ENCODE assay signal across 1 cellular context in the genomic region with DNA sequence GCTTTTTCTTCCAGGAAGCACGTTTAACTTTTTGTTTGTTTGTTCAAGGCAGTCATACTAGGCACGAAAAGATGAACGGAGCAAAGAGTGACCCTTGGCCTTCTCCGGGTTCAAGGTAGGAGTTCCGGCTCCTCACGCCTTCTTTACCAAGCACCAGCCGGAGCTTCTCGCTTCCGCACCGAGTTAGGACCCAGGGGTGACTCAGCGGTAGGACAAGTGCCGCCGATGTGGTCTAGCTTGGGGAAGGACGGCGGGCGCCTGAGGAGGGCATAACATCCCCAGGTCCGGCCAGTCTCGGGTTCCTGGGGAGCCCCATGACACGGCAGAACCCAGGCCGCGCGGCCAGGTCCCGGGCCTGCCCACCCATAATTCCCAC.
TF ChIP-seq lines count a peak whose summit lies in the region.

No MANE protein-coding gene starts in this region.

TF ChIP-seq in HepG2, 621 proteins besides CTCF, POLR2A, EP300 and RAD21 (continued from another document and continues in another):
- peak; percentile 23; the same call in 1 of the 2 replicates for TF ChIP-seq MED1 (CRISPR knock-in tag; IDR thresholded peaks at IDR 0.05)
- no peak for TF ChIP-seq SMARCE1 (IDR thresholded peaks at IDR 0.05; ENCODE audit: borderline replicate concordance)
- TF ChIP-seq, protein P1, sequence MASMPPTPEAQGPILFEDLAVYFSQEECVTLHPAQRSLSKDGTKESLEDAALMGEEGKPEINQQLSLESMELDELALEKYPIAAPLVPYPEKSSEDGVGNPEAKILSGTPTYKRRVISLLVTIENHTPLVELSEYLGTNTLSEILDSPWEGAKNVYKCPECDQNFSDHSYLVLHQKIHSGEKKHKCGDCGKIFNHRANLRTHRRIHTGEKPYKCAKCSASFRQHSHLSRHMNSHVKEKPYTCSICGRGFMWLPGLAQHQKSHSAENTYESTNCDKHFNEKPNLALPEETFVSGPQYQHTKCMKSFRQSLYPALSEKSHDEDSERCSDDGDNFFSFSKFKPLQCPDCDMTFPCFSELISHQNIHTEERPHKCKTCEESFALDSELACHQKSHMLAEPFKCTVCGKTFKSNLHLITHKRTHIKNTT (CRISPR knock-in tag; IDR thresholded peaks at IDR 0.05), result no peak
- TF ChIP-seq ZNF317 (CRISPR knock-in tag; IDR thresholded peaks at IDR 0.05), result no peak
- peak; percentile 56; the same call in 1 of the 2 replicates for TF ChIP-seq RXRA (CRISPR knock-in tag; IDR thresholded peaks at IDR 0.05)
- TF ChIP-seq, protein P2, sequence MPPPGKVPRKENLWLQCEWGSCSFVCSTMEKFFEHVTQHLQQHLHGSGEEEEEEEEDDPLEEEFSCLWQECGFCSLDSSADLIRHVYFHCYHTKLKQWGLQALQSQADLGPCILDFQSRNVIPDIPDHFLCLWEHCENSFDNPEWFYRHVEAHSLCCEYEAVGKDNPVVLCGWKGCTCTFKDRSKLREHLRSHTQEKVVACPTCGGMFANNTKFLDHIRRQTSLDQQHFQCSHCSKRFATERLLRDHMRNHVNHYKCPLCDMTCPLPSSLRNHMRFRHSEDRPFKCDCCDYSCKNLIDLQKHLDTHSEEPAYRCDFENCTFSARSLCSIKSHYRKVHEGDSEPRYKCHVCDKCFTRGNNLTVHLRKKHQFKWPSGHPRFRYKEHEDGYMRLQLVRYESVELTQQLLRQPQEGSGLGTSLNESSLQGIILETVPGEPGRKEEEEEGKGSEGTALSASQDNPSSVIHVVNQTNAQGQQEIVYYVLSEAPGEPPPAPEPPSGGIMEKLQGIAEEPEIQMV (CRISPR knock-in tag; IDR thresholded peaks at IDR 0.05; ENCODE audit: low read depth), result peak; percentile 28; the same call in 1 of the 2 replicates
- no peak for TF ChIP-seq ARNT (IDR thresholded peaks at IDR 0.05)
- TF ChIP-seq MTA3 (CRISPR knock-in tag; IDR thresholded peaks at IDR 0.05), result no peak
- no peak for TF ChIP-seq ZNF775 (CRISPR knock-in tag; IDR thresholded peaks at IDR 0.05; ENCODE audit: borderline replicate concordance)
- TF ChIP-seq FOSL2 (CRISPR knock-in tag; IDR thresholded peaks at IDR 0.05), result peak; percentile 81
- TF ChIP-seq TAF15 (IDR thresholded peaks at IDR 0.05; ENCODE audit: low read depth, low read length, poor library complexity, severe bottlenecking), result peak; percentile 46
- TF ChIP-seq, protein P3, sequence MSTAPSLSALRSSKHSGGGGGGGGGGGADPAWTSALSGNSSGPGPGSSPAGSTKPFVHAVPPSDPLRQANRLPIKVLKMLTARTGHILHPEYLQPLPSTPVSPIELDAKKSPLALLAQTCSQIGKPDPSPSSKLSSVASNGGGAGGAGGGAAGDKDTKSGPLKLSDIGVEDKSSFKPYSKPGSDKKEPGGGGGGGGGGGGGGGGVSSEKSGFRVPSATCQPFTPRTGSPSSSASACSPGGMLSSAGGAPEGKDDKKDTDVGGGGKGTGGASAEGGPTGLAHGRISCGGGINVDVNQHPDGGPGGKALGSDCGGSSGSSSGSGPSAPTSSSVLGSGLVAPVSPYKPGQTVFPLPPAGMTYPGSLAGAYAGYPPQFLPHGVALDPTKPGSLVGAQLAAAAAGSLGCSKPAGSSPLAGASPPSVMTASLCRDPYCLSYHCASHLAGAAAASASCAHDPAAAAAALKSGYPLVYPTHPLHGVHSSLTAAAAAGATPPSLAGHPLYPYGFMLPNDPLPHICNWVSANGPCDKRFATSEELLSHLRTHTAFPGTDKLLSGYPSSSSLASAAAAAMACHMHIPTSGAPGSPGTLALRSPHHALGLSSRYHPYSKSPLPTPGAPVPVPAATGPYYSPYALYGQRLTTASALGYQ (CRISPR knock-in tag; IDR thresholded peaks at IDR 0.05), result peak; percentile 10; the same call in 1 of the 2 replicates
- TF ChIP-seq CAMTA2 (CRISPR knock-in tag; IDR thresholded peaks at IDR 0.05; ENCODE audit: borderline replicate concordance), result no peak
- TF ChIP-seq ZNF264 (CRISPR knock-in tag; IDR thresholded peaks at IDR 0.05), result no peak
- peak; percentile 39; the same call in 1 of the 2 replicates for TF ChIP-seq ZNF768 (CRISPR knock-in tag; IDR thresholded peaks at IDR 0.05)
- TF ChIP-seq ZNF441 (CRISPR knock-in tag; IDR thresholded peaks at IDR 0.05; ENCODE audit: borderline replicate concordance), result no peak
- TF ChIP-seq, protein P4, sequence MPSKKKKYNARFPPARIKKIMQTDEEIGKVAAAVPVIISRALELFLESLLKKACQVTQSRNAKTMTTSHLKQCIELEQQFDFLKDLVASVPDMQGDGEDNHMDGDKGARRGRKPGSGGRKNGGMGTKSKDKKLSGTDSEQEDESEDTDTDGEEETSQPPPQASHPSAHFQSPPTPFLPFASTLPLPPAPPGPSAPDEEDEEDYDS (CRISPR knock-in tag; IDR thresholded peaks at IDR 0.05), result no peak
- no peak for TF ChIP-seq RAD51 (IDR thresholded peaks at IDR 0.05; ENCODE audit: borderline replicate concordance)
- TF ChIP-seq, protein P5, sequence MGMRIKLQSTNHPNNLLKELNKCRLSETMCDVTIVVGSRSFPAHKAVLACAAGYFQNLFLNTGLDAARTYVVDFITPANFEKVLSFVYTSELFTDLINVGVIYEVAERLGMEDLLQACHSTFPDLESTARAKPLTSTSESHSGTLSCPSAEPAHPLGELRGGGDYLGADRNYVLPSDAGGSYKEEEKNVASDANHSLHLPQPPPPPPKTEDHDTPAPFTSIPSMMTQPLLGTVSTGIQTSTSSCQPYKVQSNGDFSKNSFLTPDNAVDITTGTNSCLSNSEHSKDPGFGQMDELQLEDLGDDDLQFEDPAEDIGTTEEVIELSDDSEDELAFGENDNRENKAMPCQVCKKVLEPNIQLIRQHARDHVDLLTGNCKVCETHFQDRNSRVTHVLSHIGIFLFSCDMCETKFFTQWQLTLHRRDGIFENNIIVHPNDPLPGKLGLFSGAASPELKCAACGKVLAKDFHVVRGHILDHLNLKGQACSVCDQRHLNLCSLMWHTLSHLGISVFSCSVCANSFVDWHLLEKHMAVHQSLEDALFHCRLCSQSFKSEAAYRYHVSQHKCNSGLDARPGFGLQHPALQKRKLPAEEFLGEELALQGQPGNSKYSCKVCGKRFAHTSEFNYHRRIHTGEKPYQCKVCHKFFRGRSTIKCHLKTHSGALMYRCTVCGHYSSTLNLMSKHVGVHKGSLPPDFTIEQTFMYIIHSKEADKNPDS (CRISPR knock-in tag; IDR thresholded peaks at IDR 0.05), result no peak
- no peak for TF ChIP-seq ZNF354B (CRISPR knock-in tag; IDR thresholded peaks at IDR 0.05)
- no peak for TF ChIP-seq ZNF550 (CRISPR knock-in tag; IDR thresholded peaks at IDR 0.05; ENCODE audit: borderline replicate concordance)
- no peak for TF ChIP-seq YEATS2 (CRISPR knock-in tag; IDR thresholded peaks at IDR 0.05; ENCODE audit: borderline replicate concordance)
- TF ChIP-seq RCOR2 (CRISPR knock-in tag; IDR thresholded peaks at IDR 0.05), result no peak
- no peak for TF ChIP-seq BORCS8-MEF2B (CRISPR knock-in tag; IDR thresholded peaks at IDR 0.05)
- no peak for TF ChIP-seq RBM22 (optimal IDR thresholded peaks at IDR 0.05; ENCODE audit: low read length)
- TF ChIP-seq ZNF552 (CRISPR knock-in tag; IDR thresholded peaks at IDR 0.05; ENCODE audit: borderline replicate concordance), result no peak
- TF ChIP-seq ZNF75D (CRISPR knock-in tag; IDR thresholded peaks at IDR 0.05; ENCODE audit: borderline replicate concordance), result no peak
- no peak for TF ChIP-seq ZNF644 (CRISPR knock-in tag; IDR thresholded peaks at IDR 0.05; ENCODE audit: low read depth)
- no peak for TF ChIP-seq GTF3A (CRISPR knock-in tag; conservative IDR thresholded peaks at IDR 0.05)
- no peak; the same call in 1 of the 2 replicates for TF ChIP-seq SIN3B (IDR thresholded peaks at IDR 0.05; ENCODE audit: low read length)
- peak; percentile 38; the same call in 1 of the 2 replicates for TF ChIP-seq PPARG (CRISPR knock-in tag; conservative IDR thresholded peaks at IDR 0.05)
- TF ChIP-seq ETV5 (CRISPR knock-in tag; IDR thresholded peaks at IDR 0.05; ENCODE audit: borderline replicate concordance), result peak; percentile 57; the same call in 1 of the 2 replicates
- TF ChIP-seq U2AF2 (IDR thresholded peaks at IDR 0.05; ENCODE audit: low read depth, low read length), result no peak
- TF ChIP-seq, protein P6, sequence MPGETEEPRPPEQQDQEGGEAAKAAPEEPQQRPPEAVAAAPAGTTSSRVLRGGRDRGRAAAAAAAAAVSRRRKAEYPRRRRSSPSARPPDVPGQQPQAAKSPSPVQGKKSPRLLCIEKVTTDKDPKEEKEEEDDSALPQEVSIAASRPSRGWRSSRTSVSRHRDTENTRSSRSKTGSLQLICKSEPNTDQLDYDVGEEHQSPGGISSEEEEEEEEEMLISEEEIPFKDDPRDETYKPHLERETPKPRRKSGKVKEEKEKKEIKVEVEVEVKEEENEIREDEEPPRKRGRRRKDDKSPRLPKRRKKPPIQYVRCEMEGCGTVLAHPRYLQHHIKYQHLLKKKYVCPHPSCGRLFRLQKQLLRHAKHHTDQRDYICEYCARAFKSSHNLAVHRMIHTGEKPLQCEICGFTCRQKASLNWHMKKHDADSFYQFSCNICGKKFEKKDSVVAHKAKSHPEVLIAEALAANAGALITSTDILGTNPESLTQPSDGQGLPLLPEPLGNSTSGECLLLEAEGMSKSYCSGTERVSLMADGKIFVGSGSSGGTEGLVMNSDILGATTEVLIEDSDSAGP (CRISPR knock-in tag; IDR thresholded peaks at IDR 0.05; ENCODE audit: borderline replicate concordance), result no peak
- TF ChIP-seq FIP1L1 (IDR thresholded peaks at IDR 0.05; ENCODE audit: borderline replicate concordance, insufficient read depth, low read depth, low read length), result no peak
- TF ChIP-seq, protein P7, sequence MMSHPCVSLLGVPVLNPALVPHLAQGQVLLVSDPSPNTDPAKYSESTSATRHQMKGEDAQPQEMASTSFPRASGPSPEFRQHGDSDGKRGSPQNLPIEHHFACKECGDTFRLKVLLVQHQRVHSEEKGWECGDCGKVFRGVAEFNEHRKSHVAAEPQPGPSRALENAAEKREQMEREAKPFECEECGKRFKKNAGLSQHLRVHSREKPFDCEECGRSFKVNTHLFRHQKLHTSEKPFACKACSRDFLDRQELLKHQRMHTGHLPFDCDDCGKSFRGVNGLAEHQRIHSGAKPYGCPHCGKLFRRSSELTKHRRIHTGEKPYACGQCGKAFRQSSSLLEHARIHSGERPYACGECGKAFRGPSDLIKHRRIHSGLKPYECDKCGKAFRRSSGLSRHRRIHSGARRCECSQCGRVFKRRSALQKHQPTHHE (CRISPR knock-in tag; IDR thresholded peaks at IDR 0.05; ENCODE audit: borderline replicate concordance), result no peak
- TF ChIP-seq ISX (CRISPR knock-in tag; conservative IDR thresholded peaks at IDR 0.05), result no peak
- no peak for TF ChIP-seq RFXANK (CRISPR knock-in tag; IDR thresholded peaks at IDR 0.05)
- no peak for TF ChIP-seq RBM39 (IDR thresholded peaks at IDR 0.05; ENCODE audit: low read depth, low read length, poor library complexity, severe bottlenecking)
- 0 out of 2 replicates have a peak, but pooled peaks have one; percentile 65 for TF ChIP-seq ZNF556 (CRISPR knock-in tag; IDR thresholded peaks at IDR 0.05; ENCODE audit: borderline replicate concordance)
- peak; percentile 23; the same call in 1 of the 2 replicates for TF ChIP-seq AHR (CRISPR knock-in tag; IDR thresholded peaks at IDR 0.05)
- no peak for TF ChIP-seq RBAK (CRISPR knock-in tag; IDR thresholded peaks at IDR 0.05)
- TF ChIP-seq MTF1 (CRISPR knock-in tag; IDR thresholded peaks at IDR 0.05), result no peak
- no peak; the same call in 1 of the 2 replicates for TF ChIP-seq FOXO1 (CRISPR knock-in tag; IDR thresholded peaks at IDR 0.05)
- TF ChIP-seq SRF (IDR thresholded peaks at IDR 0.05; ENCODE audit: low read depth, low read length), result no peak
- TF ChIP-seq REPIN1 (CRISPR knock-in tag; IDR thresholded peaks at IDR 0.05; ENCODE audit: borderline replicate concordance, low read depth), result no peak
- no peak for TF ChIP-seq KDM6A (CRISPR knock-in tag; IDR thresholded peaks at IDR 0.05; ENCODE audit: low read depth)
- TF ChIP-seq, protein P8, sequence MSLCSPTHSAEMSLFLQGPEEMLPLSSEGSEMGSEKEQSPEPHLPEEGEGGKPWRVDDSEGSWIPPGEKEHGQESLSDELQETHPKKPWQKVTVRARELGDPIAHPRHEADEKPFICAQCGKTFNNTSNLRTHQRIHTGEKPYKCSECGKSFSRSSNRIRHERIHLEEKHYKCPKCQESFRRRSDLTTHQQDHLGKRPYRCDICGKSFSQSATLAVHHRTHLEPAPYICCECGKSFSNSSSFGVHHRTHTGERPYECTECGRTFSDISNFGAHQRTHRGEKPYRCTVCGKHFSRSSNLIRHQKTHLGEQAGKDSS (CRISPR knock-in tag; IDR thresholded peaks at IDR 0.05; ENCODE audit: borderline replicate concordance, low read depth), result no peak
- TF ChIP-seq RARG (CRISPR knock-in tag; IDR thresholded peaks at IDR 0.05; ENCODE audit: low read depth), result no peak
- TF ChIP-seq MZF1 (CRISPR knock-in tag; IDR thresholded peaks at IDR 0.05; ENCODE audit: borderline replicate concordance), result no peak
- TF ChIP-seq ZNF777 (CRISPR knock-in tag; IDR thresholded peaks at IDR 0.05), result peak; percentile 59
- TF ChIP-seq NR2F2 (IDR thresholded peaks at IDR 0.05; ENCODE audit: borderline replicate concordance, low read depth), result peak; percentile 36; the same call in 1 of the 2 replicates
- TF ChIP-seq ZNF670 (CRISPR knock-in tag; IDR thresholded peaks at IDR 0.05; ENCODE audit: borderline replicate concordance), result no peak
- no peak for TF ChIP-seq ZNF274 (CRISPR knock-in tag; IDR thresholded peaks at IDR 0.05)
- TF ChIP-seq, protein P9, sequence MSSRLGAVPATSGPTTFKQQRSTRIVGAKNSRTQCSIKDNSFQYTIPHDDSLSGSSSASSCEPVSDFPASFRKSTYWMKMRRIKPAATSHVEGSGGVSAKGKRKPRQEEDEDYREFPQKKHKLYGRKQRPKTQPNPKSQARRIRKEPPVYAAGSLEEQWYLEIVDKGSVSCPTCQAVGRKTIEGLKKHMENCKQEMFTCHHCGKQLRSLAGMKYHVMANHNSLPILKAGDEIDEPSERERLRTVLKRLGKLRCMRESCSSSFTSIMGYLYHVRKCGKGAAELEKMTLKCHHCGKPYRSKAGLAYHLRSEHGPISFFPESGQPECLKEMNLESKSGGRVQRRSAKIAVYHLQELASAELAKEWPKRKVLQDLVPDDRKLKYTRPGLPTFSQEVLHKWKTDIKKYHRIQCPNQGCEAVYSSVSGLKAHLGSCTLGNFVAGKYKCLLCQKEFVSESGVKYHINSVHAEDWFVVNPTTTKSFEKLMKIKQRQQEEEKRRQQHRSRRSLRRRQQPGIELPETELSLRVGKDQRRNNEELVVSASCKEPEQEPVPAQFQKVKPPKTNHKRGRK (CRISPR knock-in tag; IDR thresholded peaks at IDR 0.05), result no peak
- no peak for TF ChIP-seq ZNF589 (CRISPR knock-in tag; conservative IDR thresholded peaks at IDR 0.05)
- no peak for TF ChIP-seq TAF1 (CRISPR knock-in tag; IDR thresholded peaks at IDR 0.05)
- TF ChIP-seq ZNF101 (CRISPR knock-in tag; IDR thresholded peaks at IDR 0.05; ENCODE audit: borderline replicate concordance, low read depth), result no peak
- peak; percentile 55 for TF ChIP-seq NR2F6 (IDR thresholded peaks at IDR 0.05)
- TF ChIP-seq NR2F6 (CRISPR knock-in tag; IDR thresholded peaks at IDR 0.05), result peak; percentile 56; the same call in 1 of the 2 replicates
- TF ChIP-seq CHD2 (IDR thresholded peaks at IDR 0.05; ENCODE audit: low read depth, low read length), result no peak
